11 cellular contexts compared by ENCODE assay signal in genomic region chr7:68793513-68793912, GRCh38.
"Had no signal": no experiment of that assay in that cellular context is flagged by ENCODE, and none has a peak within 500 bp of the region (broad histone marks: within the 10 kb centered on the region; RNA-seq: fewer than 3 reads in every experiment).

No MANE protein-coding gene starts in this region.

- H3K4me1 Mint-ChIP-seq: GM23338 had no signal

- H3K9me3 ChIP-seq: HAP-1 had no signal

- H3K27ac Mint-ChIP-seq: GM23338, H9, HFFc6 had no signal

- H3K9ac ChIP-seq: GM23248 had no signal

- H3K27ac ChIP-seq: GM23248 had no signal

- H3K36me3 ChIP-seq: HAP-1 had no signal

- H3K4me1 ChIP-seq: HAP-1 had no signal

- H3K4me3 Mint-ChIP-seq: GM23338, H9, HFFc6 had no signal

- DNase-seq: GM23248, GOT3, H7, H9, HCEC 1CT, HFFc6 had no signal

- FAIRE-seq: H1, H54 had no signal

- ATAC-seq: GM23338, HCT116 had no signal

- H3K4me3 ChIP-seq: GM23248, GM23338, HAP-1 had no signal

- H2AFZ ChIP-seq: GM23248, GM23338 had no signal

- H3K4me2 ChIP-seq: GM23338 had no signal
